ENCODE assay signal across 16 cellular contexts in genomic region chr4:152949930-152950329, GRCh38.
"Had no signal": no experiment of that assay in that cellular context is flagged by ENCODE, and none has a peak within 500 bp of the region (broad histone marks: within the 10 kb centered on the region; RNA-seq: fewer than 3 reads in every experiment).

No MANE protein-coding gene starts in this region.

- H3K36me3 ChIP-seq: left ventricle myocardium inferior, right atrium auricular region had no signal

- H3K4me3 Mint-ChIP-seq: activated CD4-positive, alpha-beta T cell treated with anti-CD3 and anti-CD28 coated beads, Interleukin-2, amount 10 ng/mL, durations not matched to agents 7 days and 5 days; activated naive CD4-positive, alpha-beta T cell treated with anti-CD3 and anti-CD28 coated beads, Interleukin-2, amount 50 U/mL, for 24 hours; central memory CD8-positive, alpha-beta T cell; effector memory CD8-positive, alpha-beta T cell; memory B cell had no signal

- H3K4me1 ChIP-seq: left ventricle myocardium inferior, right atrium auricular region had no signal

- H3K4me2 ChIP-seq: smooth muscle cell had no signal

- H3K4me3 ChIP-seq: body of pancreas, left ventricle myocardium inferior, right atrium auricular region, smooth muscle cell, thyroid gland had no signal

- H3K9me3 Mint-ChIP-seq: activated CD4-positive, alpha-beta T cell treated with anti-CD3 and anti-CD28 coated beads, Interleukin-2, amount 10 ng/mL, durations not matched to agents 7 days and 5 days; activated naive CD4-positive, alpha-beta T cell treated with anti-CD3 and anti-CD28 coated beads, Interleukin-2, amount 50 U/mL, for 24 hours; activated T-helper 2 cell treated with anti-CD3 and anti-CD28 coated beads, Interferon-gamma antibody, Interleukin-2, Interleukin-4, amounts not matched to agents 10 μg/mL and 5 μg/mL and 100 μg/mL, durations not matched to agents 14 hours and 24 hours and 36 hours; central memory CD8-positive, alpha-beta T cell; effector memory CD8-positive, alpha-beta T cell; memory B cell had no signal

- DNase-seq: activated CD4-positive, alpha-beta T cell treated with anti-CD3 and anti-CD28 coated beads, Interleukin-2, amount 10 ng/mL, durations not matched to agents 7 days and 5 days; activated CD4-positive, CD25-positive, alpha-beta regulatory T cell; activated T-cell treated with anti-CD3 and anti-CD28 coated beads for 4 hours; amniotic stem cell; body of pancreas; effector memory CD8-positive, alpha-beta T cell; islet precursor cell; left ventricle myocardium inferior; T1000; thyroid gland had no signal

- H3K27me3 ChIP-seq: body of pancreas, right atrium auricular region, thyroid gland had no signal

- H3K4me1 Mint-ChIP-seq: activated CD4-positive, alpha-beta T cell treated with anti-CD3 and anti-CD28 coated beads, Interleukin-2, amount 10 ng/mL, durations not matched to agents 7 days and 5 days; activated naive CD4-positive, alpha-beta T cell treated with anti-CD3 and anti-CD28 coated beads, Interleukin-2, amount 50 U/mL, for 24 hours; central memory CD8-positive, alpha-beta T cell had no signal

- ATAC-seq: body of pancreas; effector memory CD8-positive, alpha-beta T cell had no signal

- H3K27ac Mint-ChIP-seq: activated CD4-positive, alpha-beta T cell treated with anti-CD3 and anti-CD28 coated beads, Interleukin-2, amount 10 ng/mL, durations not matched to agents 7 days and 5 days; activated naive CD4-positive, alpha-beta T cell treated with anti-CD3 and anti-CD28 coated beads, Interleukin-2, amount 50 U/mL, for 24 hours; activated T-helper 2 cell treated with anti-CD3 and anti-CD28 coated beads, Interferon-gamma antibody, Interleukin-2, Interleukin-4, amounts not matched to agents 10 μg/mL and 5 μg/mL and 100 μg/mL, durations not matched to agents 14 hours and 24 hours and 36 hours; effector memory CD8-positive, alpha-beta T cell; memory B cell had no signal

- H3K27ac ChIP-seq: left ventricle myocardium inferior, right atrium auricular region, thyroid gland had no signal
